ENCODE assay signal across 8 cellular contexts in the genomic region with DNA sequence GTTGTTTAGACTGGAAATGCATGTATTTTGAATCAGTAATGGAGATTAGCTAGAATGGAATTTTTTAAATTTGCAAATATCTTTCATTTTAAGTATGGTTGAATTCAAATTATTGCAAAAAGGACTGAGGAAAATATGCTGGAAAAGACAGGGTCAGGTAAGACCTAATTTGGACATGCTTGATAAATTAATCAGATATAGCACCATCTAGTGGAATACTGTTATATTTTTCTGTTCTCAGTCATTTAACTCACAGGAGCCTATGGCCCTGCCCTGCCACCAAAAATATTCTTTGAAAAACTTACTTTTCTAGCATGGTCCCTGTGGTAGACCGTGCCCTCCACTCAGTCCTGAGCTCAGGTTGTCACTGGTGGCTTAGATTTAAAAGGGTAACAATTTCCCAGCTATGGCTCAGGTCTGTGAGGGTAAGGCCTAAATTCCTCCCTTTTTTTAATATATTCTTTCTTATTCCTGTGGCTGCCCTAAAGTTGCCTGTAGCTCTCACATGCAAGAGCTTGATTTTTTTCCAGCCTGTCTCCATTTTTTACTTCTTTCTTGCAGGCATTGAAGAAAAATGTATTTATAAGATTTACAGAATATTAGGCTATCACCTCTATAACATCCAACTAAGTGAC. TPM values are rescaled to one million over a fixed set of nuclear protein-coding genes. Genes with fewer than 3 reads are reported as not detected.
DNase-seq lines count a peak whose midpoint lies in the region; ATAC-seq, FAIRE-seq and TF ChIP-seq lines count a peak whose summit lies in the region.

No MANE protein-coding gene starts in this region.

- no peak for DNase-seq in Calu3
- DNase-seq in NCI-H748 (lab: John Stamatoyannopoulos, UW; ENCODE audit: unreplicated experiment), result peak; percentile 67
- no peak for DNase-seq in kidney
- no peak for DNase-seq in tibial nerve (ENCODE audit: low spot score in 2 of 2)

- no peaks in the 10 kb centered on the region for H3K36me3 Mint-ChIP-seq in Calu3 (ENCODE audit: insufficient read depth, unreplicated experiment)
- H3K36me3 Mint-ChIP-seq in brain, result peaks cover 14% of the 10 kb centered on the region

- H3K27ac ChIP-seq in kidney (ENCODE audit: low read depth in 2 of 2, low read length in 2 of 2) (no peak overlapping the region), tibial nerve (no peak overlapping the region)

- H3K9me3 Mint-ChIP-seq in Calu3 (ENCODE audit: low read depth, unreplicated experiment) (no peaks in the 10 kb centered on the region), brain (peaks cover 9 to 28% (median 20%) of the 10 kb centered on the region in 5 experiments)

- H3K27ac Mint-ChIP-seq in Calu3 (ENCODE audit: unreplicated experiment) (no peak overlapping the region), brain (no peak overlapping the region)

- no peak for TF ChIP-seq EP300 in tibial nerve (IDR thresholded peaks at IDR 0.05)

- TF ChIP-seq POLR2A in tibial nerve (IDR thresholded peaks at IDR 0.05), result no peak

- H3K4me3 ChIP-seq in kidney (ENCODE audit: low read length in 2 of 2) (no peak overlapping the region), tibial nerve (no peak overlapping the region)

- H3K4me3 Mint-ChIP-seq in Calu3 (ENCODE audit: low read depth, unreplicated experiment), result no peak overlapping the region
- H3K4me3 Mint-ChIP-seq in brain, result no peak overlapping the region

- ATAC-seq in GM19043 (IDR thresholded peaks at IDR 0.05; ENCODE audit: low read depth, unreplicated experiment), result peak; percentile 86
- peak; percentile 81 for ATAC-seq in HG03460 (IDR thresholded peaks at IDR 0.05; ENCODE audit: unreplicated experiment)
- no peak for ATAC-seq in GM19324 (IDR thresholded peaks at IDR 0.05; ENCODE audit: low FRiP score, unreplicated experiment)

- H3K4me1 ChIP-seq in kidney (ENCODE audit: control insufficient read depth in 1 of 2, insufficient read depth in 1 of 2, low read depth in 1 of 2, low read length in 2 of 2) (no peaks in the 10 kb centered on the region), tibial nerve (peaks cover 0 to 6% (median 0%) of the 10 kb centered on the region in 4 donors)

- 17 to 21% methylated on average over 1 of the region's 1 CpG for WGBS in tibial nerve, 2 donors

- H3K4me1 Mint-ChIP-seq in Calu3 (ENCODE audit: low read depth, unreplicated experiment), result no peaks in the 10 kb centered on the region
- no peaks in the 10 kb centered on the region for H3K4me1 Mint-ChIP-seq in brain

- intact Hi-C loops in Calu3 (cut with micrococcal nuclease; ENCODE audit: unreplicated experiment), result loop anchor here (1.0 to 10.0 kb wide), 3 partner anchors 65 to 294 kb away; a partner anchor contains a TSS
- intact Hi-C loops in kidney (cut with DNase I), result no loop called here

- H3K9me3 ChIP-seq in kidney (ENCODE audit: control insufficient read depth in 1 of 2, low read length in 2 of 2), result no peaks in the 10 kb centered on the region
- H3K9me3 ChIP-seq in tibial nerve, result peaks cover 0 to 20% (median 4%) of the 10 kb centered on the region in 4 donors

- TF ChIP-seq CTCF in Calu3 (IDR thresholded peaks at IDR 0.05; ENCODE audit: unreplicated experiment), result peak; percentile 47
- TF ChIP-seq CTCF in brain (conservative IDR thresholded peaks at IDR 0.05), result peak; percentile 67 to 75
- peak; percentile 37 for TF ChIP-seq CTCF in kidney (IDR thresholded peaks at IDR 0.05; ENCODE audit: borderline replicate concordance, extremely low read depth, insufficient read depth)
- TF ChIP-seq CTCF in tibial nerve (IDR thresholded peaks at IDR 0.05), result peak; percentile 39 to 56 (median 47)

- CTCF ChIA-PET in Calu3 (lab: Charles Lee), result interaction anchor here (2.3 kb wide), 1 partner anchor 117 kb away, joined by 10 read pairs; no protein-coding TSS in a partner anchor

- BruUV-seq in Calu3 (replicated peaks; lab: Mats Ljungman, UMichigan), result no TSS peak

- H3K27me3 ChIP-seq in tibial nerve, result no peaks in the 10 kb centered on the region

- peak; percentile 63 for FAIRE-seq in kidney (lab: Jason Lieb, UNC)

- H3K9ac ChIP-seq in kidney (ENCODE audit: low read length in 2 of 2), result no peak overlapping the region

- H3K36me3 ChIP-seq in kidney (ENCODE audit: control insufficient read depth in 1 of 2, insufficient read depth in 2 of 2, low read length in 2 of 2) (no peaks in the 10 kb centered on the region), tibial nerve (peaks cover 0 to 8% (median 0%) of the 10 kb centered on the region in 3 donors)

- H3K27me3 Mint-ChIP-seq in Calu3 (ENCODE audit: unreplicated experiment) (no peaks in the 10 kb centered on the region), brain (peaks cover 4% of the 10 kb centered on the region)

RNA-seq across cellular contexts. Expression of a gene that starts 25.3 kb away (rescaled TPM):
- total RNA-seq in Calu3 (2022), result 11.2 and 12.6 TPM in 2 replicates
- polyA plus RNA-seq in brain (ENCODE audit: insufficient read depth, low read depth, low replicate concordance), result 3.8 TPM
- total RNA-seq in kidney, result 13.7 TPM
- polyA plus RNA-seq in kidney (ENCODE audit: insufficient read depth, low read depth, low replicate concordance), result 4.4 TPM
- 1 to 10 TPM; 5.7 to 6.6 (median 6.1) TPM for total RNA-seq in tibial nerve
